ENCODE assay signal across 22 cellular contexts in the genomic region with DNA sequence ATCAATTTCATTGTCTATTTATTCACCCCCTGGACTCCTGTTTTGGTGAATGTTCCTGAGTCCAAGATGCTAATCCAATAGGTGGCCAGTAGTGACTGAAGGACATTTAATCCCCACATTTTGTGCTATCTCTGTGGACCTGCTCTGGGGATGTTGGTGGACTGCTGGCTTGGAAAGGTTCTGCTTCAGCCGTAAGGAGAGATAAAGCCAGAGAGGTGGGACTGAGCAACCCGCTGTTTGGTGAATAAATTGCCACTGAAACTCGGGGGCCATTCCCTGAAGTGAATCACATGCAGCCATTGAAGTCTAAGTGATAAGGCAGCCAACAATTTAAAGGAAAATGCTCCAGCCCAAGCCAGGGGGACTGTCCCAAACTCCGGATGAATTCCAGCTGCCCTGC. TPM values are rescaled to one million over a fixed set of nuclear protein-coding genes. Genes with fewer than 3 reads are reported as not detected.
DNase-seq lines count a peak whose midpoint lies in the region; ATAC-seq, FAIRE-seq and TF ChIP-seq lines count a peak whose summit lies in the region.
"Had no signal": no experiment of that assay in that cellular context is flagged by ENCODE, and none has a peak within 500 bp of the region (broad histone marks: within the 10 kb centered on the region; RNA-seq: fewer than 3 reads in every experiment).

No MANE protein-coding gene starts in this region.

- ATAC-seq in GM23338 (no peak), HG02840 (IDR thresholded peaks at IDR 0.05; ENCODE audit: low FRiP score, unreplicated experiment) (no peak)
- ATAC-seq in naive thymus-derived CD4-positive, alpha-beta T cell, result no peak
- ATAC-seq: right cardiac atrium had no signal

- H3K79me2 ChIP-seq in GM23338 (replicated peaks; ENCODE audit: insufficient read depth), result no peaks in the 10 kb centered on the region

- H3K9me3 Mint-ChIP-seq in GM23338 (no peaks in the 10 kb centered on the region), brain (no peaks in the 10 kb centered on the region)
- no peaks in the 10 kb centered on the region for H3K9me3 Mint-ChIP-seq in naive thymus-derived CD4-positive, alpha-beta T cell

- H3K4me3 ChIP-seq in A673 (ENCODE audit: low read depth, low read length, poor library complexity, severe bottlenecking) (peak overlapping the region; percentile 92), GM23338 (peak overlapping the region; percentile 95; the same call in 1 of the 2 replicates), kidney (ENCODE audit: low read length in 2 of 2) (no peak overlapping the region)
- H3K4me3 ChIP-seq in naive thymus-derived CD4-positive, alpha-beta T cell (ENCODE audit: low read length), result no peak overlapping the region

- H2AFZ ChIP-seq in GM23338, result peak overlapping the region; percentile 100

- H4K20me1 ChIP-seq in GM23338 (replicated peaks; ENCODE audit: insufficient read depth), result no peaks in the 10 kb centered on the region

- peak overlapping the region; percentile 91; the same call in 1 of the 3 replicates for H3K4me3 Mint-ChIP-seq in GM23338
- H3K4me3 Mint-ChIP-seq in brain, result peak overlapping the region; percentile 49 to 95 (median 91)
- H3K4me3 Mint-ChIP-seq in naive thymus-derived CD4-positive, alpha-beta T cell, result peak overlapping the region in 9 of 10 donors; percentile 42 to 98 (median 84)

- DNase-seq in A673 (ENCODE audit: low spot score) (no peak), GM23338 (ENCODE audit: low spot score) (no peak), NCI-H2029 treated with DMSO at 0.1 percent for 48 hours (lab: John Stamatoyannopoulos, UW) (no peak), NCI-H345 treated with DMSO at 0.1 percent for 48 hours (lab: John Stamatoyannopoulos, UW; ENCODE audit: unreplicated experiment) (no peak), kidney (no peak)
- DNase-seq in naive thymus-derived CD4-positive, alpha-beta T cell, result no peak
- DNase-seq: activated CD4-positive, alpha-beta T cell treated with anti-CD3 and anti-CD28 coated beads for 1 hour; activated naive CD4-positive, alpha-beta T cell; aorta; Karpas-422; NCI-H1092; NCI-H2107; NCI-H526; OCI-M1; right cardiac atrium; SJCRH30; stimulated activated CD4-positive, alpha-beta T cell treated with anti-CD3 and anti-CD28 coated beads, Interleukin-15, amount 100 ng/mL, for 24 hours; stimulated activated naive CD4-positive, alpha-beta T cell had no signal

- H3K27me3 Mint-ChIP-seq in GM23338 (ENCODE audit: insufficient read depth, low read depth, poor library complexity), result peaks cover 37% of the 10 kb centered on the region
- H3K27me3 Mint-ChIP-seq in brain, result peaks cover 29% of the 10 kb centered on the region
- H3K27me3 Mint-ChIP-seq in naive thymus-derived CD4-positive, alpha-beta T cell, result peaks cover 9 to 42% (median 21%) of the 10 kb centered on the region in 5 donors

- no peak overlapping the region for H3K9ac ChIP-seq in kidney (ENCODE audit: low read length in 2 of 2)

- POLR2A ChIA-PET in A673 (lab: Charles Lee; ENCODE audit: low non-redundant PET), result no interaction called here
- POLR2A ChIA-PET in naive thymus-derived CD4-positive, alpha-beta T cell (lab: Charles Lee), result interaction anchor here (0.9 kb wide), 1 partner anchor 70 kb away, joined by 6 read pairs; the partner anchor contains the start of genes HTD2 and RPP14

- no peaks in the 10 kb centered on the region for H3K27me3 ChIP-seq in A673 (replicated peaks; ENCODE audit: insufficient read depth, low read depth, low read length, poor library complexity)
- peaks cover 52% of the 10 kb centered on the region for H3K27me3 ChIP-seq in GM23338 (ENCODE audit: insufficient read depth)
- H3K27me3 ChIP-seq in naive thymus-derived CD4-positive, alpha-beta T cell (ENCODE audit: control insufficient read depth in 2 of 2, insufficient read depth in 2 of 2, low read length in 2 of 2), result no peaks in the 10 kb centered on the region
- H3K27me3 ChIP-seq: SJCRH30 had no signal

- intact Hi-C loops in A673 (cut with micrococcal nuclease; ENCODE audit: unreplicated experiment) (loop anchor here (5.0 kb wide), 1 partner anchor 71 kb away; the partner anchor contains the start of genes HTD2 and RPP14), kidney (cut with DNase I) (no loop called here)
- intact Hi-C loops in naive thymus-derived CD4-positive, alpha-beta T cell (cut with micrococcal nuclease), result loop anchor here (2.0 to 10.0 kb wide), 4 partner anchors 59 to 543 kb away; partner anchors contain the start of genes DENND6A (in 1 of the 2), FLNB (in 1 of the 2) and SLMAP (in 1 of the 2)

- peaks cover 7% of the 10 kb centered on the region for H3K4me1 Mint-ChIP-seq in GM23338
- H3K4me1 Mint-ChIP-seq in brain, result peaks cover 48% of the 10 kb centered on the region
- peaks cover 8 to 18% (median 11%) of the 10 kb centered on the region in 7 donors for H3K4me1 Mint-ChIP-seq in naive thymus-derived CD4-positive, alpha-beta T cell

- peaks cover 41% of the 10 kb centered on the region for H3K4me1 ChIP-seq in A673 (ENCODE audit: insufficient read depth, low read length, poor library complexity, severe bottlenecking)
- peaks cover 4% of the 10 kb centered on the region; the same call in 1 of the 2 replicates for H3K4me1 ChIP-seq in GM23338 (ENCODE audit: insufficient read depth)
- H3K4me1 ChIP-seq in naive thymus-derived CD4-positive, alpha-beta T cell (ENCODE audit: control insufficient read depth in 2 of 2, insufficient read depth in 2 of 2, low read length in 2 of 2), result peaks cover 6 to 12% of the 10 kb centered on the region in 2 donors
- peaks cover 6 to 9% of the 10 kb centered on the region in 2 donors for H3K4me1 ChIP-seq in kidney (ENCODE audit: control insufficient read depth in 1 of 2, insufficient read depth in 1 of 2, low read depth in 1 of 2, low read length in 2 of 2)
- H3K4me1 ChIP-seq: SJCRH30 had no signal

- BruUV-seq in A673 (replicated peaks; lab: Mats Ljungman, UMichigan), result no TSS peak

- H3K9me2 ChIP-seq in GM23338 (ENCODE audit: insufficient read depth), result no peaks in the 10 kb centered on the region

- no peak for TF ChIP-seq CTCF in A673 (conservative IDR thresholded peaks at IDR 0.05; ENCODE audit: low read depth, low read length)
- TF ChIP-seq CTCF in GM23338 (conservative IDR thresholded peaks at IDR 0.05; ENCODE audit: low read depth in 2 of 2), result no peak
- TF ChIP-seq CTCF in brain (conservative IDR thresholded peaks at IDR 0.05), result no peak
- no peak for TF ChIP-seq CTCF in kidney (IDR thresholded peaks at IDR 0.05; ENCODE audit: borderline replicate concordance, extremely low read depth, insufficient read depth)

- H3K36me3 Mint-ChIP-seq in GM23338 (ENCODE audit: low read depth) (no peaks in the 10 kb centered on the region), brain (no peaks in the 10 kb centered on the region)
- H3K36me3 Mint-ChIP-seq in naive thymus-derived CD4-positive, alpha-beta T cell, result peaks cover 0 to 2% (median 0%) of the 10 kb centered on the region in 5 donors

- H3K4me2 ChIP-seq in GM23338, result peak overlapping the region; percentile 100

- H3K36me3 ChIP-seq in A673 (ENCODE audit: insufficient read depth, low read length, poor library complexity, severe bottlenecking) (peaks cover 21% of the 10 kb centered on the region), GM23338 (ENCODE audit: insufficient read depth) (no peaks in the 10 kb centered on the region), kidney (ENCODE audit: control insufficient read depth in 1 of 2, insufficient read depth in 2 of 2, low read length in 2 of 2) (no peaks in the 10 kb centered on the region)
- H3K36me3 ChIP-seq in naive thymus-derived CD4-positive, alpha-beta T cell (ENCODE audit: control insufficient read depth in 2 of 3, insufficient read depth in 3 of 3, low read length in 3 of 3), result peaks cover 0 to 6% (median 0%) of the 10 kb centered on the region in 3 experiments
- H3K36me3 ChIP-seq: SJCRH30 had no signal

- H3K27ac ChIP-seq in A673 (ENCODE audit: low read depth, low read length, poor library complexity, severe bottlenecking) (peak overlapping the region; percentile 98), GM23338 (ENCODE audit: low read depth) (no peak overlapping the region), kidney (ENCODE audit: low read depth in 2 of 2, low read length in 2 of 2) (no peak overlapping the region)
- no peak overlapping the region for H3K27ac ChIP-seq in naive thymus-derived CD4-positive, alpha-beta T cell (ENCODE audit: low read depth, low read length)
- H3K27ac ChIP-seq: SJCRH30 had no signal

- CTCF ChIA-PET in A673 (lab: Charles Lee), result no interaction called here
- CTCF ChIA-PET in naive thymus-derived CD4-positive, alpha-beta T cell (lab: Charles Lee), result no interaction called here

- FAIRE-seq in kidney (lab: Jason Lieb, UNC), result no peak
- FAIRE-seq: endometrium had no signal

- H3K27ac Mint-ChIP-seq in GM23338, result no peak overlapping the region
- H3K27ac Mint-ChIP-seq in brain, result peak overlapping the region in 1 of 5 experiments; percentile 97
- peak overlapping the region in 1 of 9 donors; percentile 50 for H3K27ac Mint-ChIP-seq in naive thymus-derived CD4-positive, alpha-beta T cell

- peaks cover 3% of the 10 kb centered on the region; the same call in 1 of the 2 replicates for H3F3A ChIP-seq in GM23338 (replicated peaks; ENCODE audit: low read depth)

- H3K9me3 ChIP-seq in A673 (ENCODE audit: low read depth, low read length, poor library complexity, severe bottlenecking) (no peaks in the 10 kb centered on the region), kidney (ENCODE audit: control insufficient read depth in 1 of 2, low read length in 2 of 2) (no peaks in the 10 kb centered on the region)
- no peaks in the 10 kb centered on the region for H3K9me3 ChIP-seq in naive thymus-derived CD4-positive, alpha-beta T cell (ENCODE audit: control insufficient read depth in 2 of 3, low read length in 3 of 3)
- H3K9me3 ChIP-seq: SJCRH30 had no signal

TF ChIP-seq in GM23338, 12 proteins besides CTCF, POLR2A, EP300 and RAD21 (continues in another document):
- no peak for TF ChIP-seq EZH2phosphoT487 (IDR thresholded peaks at IDR 0.05; ENCODE audit: unreplicated experiment)

RNA-seq across cellular contexts. Expression of gene ABHD6, which starts 1.6 kb away (rescaled TPM):
- 154 and 155 TPM in 2 replicates for total RNA-seq in A673 (2021)
- total RNA-seq in GM23338 (2014; rRNA removed; shearing (Covaris generic)), result 5.5 and 6.5 TPM in 2 replicates
- 3.7 TPM in 2 replicates for polyA plus RNA-seq in GM23338 (2016; fragmentation: Nextera tagmentation; extraction: Ambion mirVana)
- polyA plus RNA-seq in brain (ENCODE audit: insufficient read depth, low read depth, low replicate concordance), result 19.4 TPM
- total RNA-seq in naive thymus-derived CD4-positive, alpha-beta T cell, result 1 to 10 TPM; 3.1 to 7.3 (median 6.6) TPM
- polyA plus RNA-seq in naive thymus-derived CD4-positive, alpha-beta T cell, result 1 to 10 TPM; 2.5 to 6.4 TPM
- 10.2 TPM for total RNA-seq in kidney
- 21.4 TPM for polyA plus RNA-seq in kidney (ENCODE audit: insufficient read depth, low read depth, low replicate concordance)

RNA-seq across cellular contexts. Expression of gene DNASE1L3, which starts 25.2 kb away (rescaled TPM):
- total RNA-seq in A673 (2021) (not detected in 2 replicates), kidney (24.9 TPM)
- total RNA-seq in GM23338 (2014; rRNA removed; shearing (Covaris generic)), result not detected in 2 replicates
- polyA plus RNA-seq in GM23338 (2016; fragmentation: Nextera tagmentation; extraction: Ambion mirVana) (not detected in 2 replicates), brain (ENCODE audit: insufficient read depth, low read depth, low replicate concordance) (0.80 TPM), kidney (ENCODE audit: insufficient read depth, low read depth, low replicate concordance) (27.5 TPM)
- 1 to 10 TPM in 1 of 5 experiments, under 1 TPM in 1, not detected in 3; 0.66 to 2.6 TPM for total RNA-seq in naive thymus-derived CD4-positive, alpha-beta T cell
- polyA plus RNA-seq in naive thymus-derived CD4-positive, alpha-beta T cell, result not detected
- total RNA-seq: kidney epithelial cell, SJCRH30 had no signal

Comparison
In these comparisons a context has a peak if more than half of its experiments do, and no peak if none do; other contexts are left out.
1. H3K4me3 ChIP-seq: peak in A673 (single experiment) and GM23338 (single experiment); none in naive thymus-derived CD4-positive, alpha-beta T cell (single experiment) and kidney (0 of 2).
2. RNA of gene ABHD6, which starts 1.6 kb away (total RNA-seq): 154 to 155 TPM in A673; 10.2 TPM in kidney (single experiment), 3.1 to 7.3 TPM in naive thymus-derived CD4-positive, alpha-beta T cell and 5.5 to 6.5 TPM in GM23338; every median in the first group is over 10 times any median in the second.
3. Peak in every context shown above with its lines, with median percentiles within 50 percentile points of each other: H3K4me3 Mint-ChIP-seq.